ENCODE assay signal across 8 cellular contexts in genomic region chr12:113232787-113233585, GRCh38.
A peak's percentile ranks its signal among the peaks of the same experiment; 100 is the strongest.
DNase-seq lines count a peak whose midpoint lies in the region; ATAC-seq and TF ChIP-seq lines count a peak whose summit lies in the region.

No MANE protein-coding gene starts in this region.

- H3K79me2 ChIP-seq in OCI-LY3 (ENCODE audit: low read length), result no peaks in the 10 kb centered on the region

- H3K9ac ChIP-seq in OCI-LY3 (ENCODE audit: low read length), result peak overlapping the region; percentile 63

- H3K27ac ChIP-seq in OCI-LY3 (ENCODE audit: low read length), result peak overlapping the region; percentile 86

- no peaks in the 10 kb centered on the region for H3K9me3 ChIP-seq in OCI-LY3 (ENCODE audit: insufficient read depth, low read length)

- H3K4me1 ChIP-seq in OCI-LY3 (ENCODE audit: low read length), result peaks cover 59% of the 10 kb centered on the region

- peak overlapping the region; percentile 69 for H3K4me2 ChIP-seq in OCI-LY3 (ENCODE audit: low read length)

- DNase-seq in AG08395 (ENCODE audit: low spot score) (peak; percentile 67), iPS-NIHi7 (ENCODE audit: extremely low spot score) (peak; percentile 76), GOT3 (lab: John Stamatoyannopoulos, UW) (no peak)
- DNase-seq in activated naive CD4-positive, alpha-beta T cell treated with Interleukin-2 at 50 U/mL for 16 hours, result peak; percentile 51
- DNase-seq in stimulated activated CD4-positive, alpha-beta T cell treated with anti-CD3 and anti-CD28 coated beads, Interleukin-2, amount 100 ng/mL, for 4 hours (ENCODE audit: low read depth), result peak; percentile 59

- no peaks in the 10 kb centered on the region for H3K27me3 ChIP-seq in OCI-LY3 (ENCODE audit: low read depth, low read length)

- peaks cover 64% of the 10 kb centered on the region for H3K36me3 ChIP-seq in OCI-LY3 (replicated peaks; ENCODE audit: low read depth, low read length)

- no peak overlapping the region for H2AFZ ChIP-seq in OCI-LY3 (ENCODE audit: low read depth, low read length)

- TF ChIP-seq CTCF in OCI-LY3 (IDR thresholded peaks at IDR 0.05; ENCODE audit: low read depth, low read length), result peak; percentile 60

- no peaks in the 10 kb centered on the region for H4K20me1 ChIP-seq in OCI-LY3 (ENCODE audit: insufficient read depth, low read length)

- ATAC-seq in GM19324 (IDR thresholded peaks at IDR 0.05; ENCODE audit: low FRiP score, unreplicated experiment), result peak; percentile 61
- peak; percentile 61 for ATAC-seq in HG03460 (IDR thresholded peaks at IDR 0.05; ENCODE audit: unreplicated experiment)

- peak overlapping the region; percentile 41 for H3K4me3 ChIP-seq in OCI-LY3 (ENCODE audit: low read length)
